ENCODE assay signal across 8 cellular contexts in the genomic region with DNA sequence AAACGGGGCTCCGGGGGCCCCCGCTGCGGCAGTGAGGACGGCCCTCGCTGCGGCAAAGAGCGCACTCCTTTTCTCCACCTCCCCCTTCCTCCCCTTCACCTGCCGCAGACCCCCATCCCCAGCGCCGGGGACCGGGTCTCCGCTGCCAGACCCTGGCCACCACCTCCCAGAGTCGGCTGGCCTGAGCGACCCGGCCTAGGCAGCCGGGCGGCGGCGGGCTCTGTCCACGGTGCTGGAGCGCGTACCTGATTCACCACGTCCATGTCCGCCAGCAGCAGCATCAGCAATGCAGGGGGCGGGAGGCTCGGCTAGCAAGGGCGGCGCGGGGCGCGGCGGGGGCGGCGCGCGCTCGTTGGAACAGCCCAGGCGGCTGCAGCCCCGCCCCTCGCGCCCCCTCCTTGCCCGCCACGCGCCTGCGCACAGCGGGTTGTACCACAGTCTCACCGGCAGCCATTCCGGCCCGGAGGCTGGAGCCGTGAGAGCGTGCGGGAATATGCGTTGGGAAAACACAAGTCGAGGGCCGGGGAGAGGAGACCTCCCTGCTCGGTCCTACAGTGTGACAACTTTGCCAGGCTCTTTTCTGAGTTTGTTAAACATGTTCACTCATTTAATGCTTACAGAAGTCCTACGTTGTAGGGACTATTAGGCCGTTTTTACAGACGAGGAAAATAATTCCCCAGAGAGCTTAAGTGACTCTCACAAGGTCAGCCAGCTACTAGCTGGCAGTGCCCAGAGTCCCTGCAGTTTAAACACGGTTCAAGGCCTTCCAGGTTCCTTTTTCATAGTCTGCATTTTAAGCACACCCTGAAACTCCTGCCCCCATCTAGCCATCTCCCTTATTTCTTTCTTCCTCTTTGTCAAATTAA. TPM values are rescaled to one million over a fixed set of nuclear protein-coding genes. Genes with fewer than 3 reads are reported as not detected.
DNase-seq lines count a peak whose midpoint lies in the region; ATAC-seq and TF ChIP-seq lines count a peak whose summit lies in the region.

A gene (minus strand): TSS at position 288 of the 866 bp plus-strand sequence. CDS start 7 bp downstream, at position 281.

- ATAC-seq in GM18907 (IDR thresholded peaks at IDR 0.05; ENCODE audit: unreplicated experiment), result peak; percentile 87
- peak; percentile 95 for ATAC-seq in HG03139 (IDR thresholded peaks at IDR 0.05; ENCODE audit: unreplicated experiment)
- peak; percentile 93 for ATAC-seq in left colon

- intact Hi-C loops in left colon (cut with DNase I, micrococcal nuclease), result no loop called here

- DNase-seq in AG09319 (ENCODE audit: extremely low read depth, low read depth), result peak; percentile 54
- DNase-seq in NCI-H226, result peak; percentile 66
- DNase-seq in activated CD4-positive, alpha-beta T cell treated with anti-CD3 and anti-CD28 coated beads for 24 hours (ENCODE audit: low read depth in 2 of 2), result peak; percentile 76 to 79
- DNase-seq in cerebellum (ENCODE audit: low spot score), result peak; percentile 88
- DNase-seq in left colon, result peak; percentile 87 to 89
- peak; percentile 82 to 84 for DNase-seq in stimulated activated CD4-positive, alpha-beta T cell treated with anti-CD3 and anti-CD28 coated beads, Interleukin-1b, Interleukin-23, amount 100 ng/mL, for 4 hours (ENCODE audit: low read depth in 2 of 2)

- no peak for TF ChIP-seq CTCF in AG09319 (IDR thresholded peaks at IDR 0.05; ENCODE audit: low read depth, low read length)

RNA-seq across cellular contexts. Expression of the gene that starts here (rescaled TPM):
- total RNA-seq in cerebellum, result 85.9 TPM
- total RNA-seq in left colon, result 1 to 10 TPM; 4.6 to 6.9 TPM

Comparison
In these comparisons a context has a peak if more than half of its experiments do, and no peak if none do; other contexts are left out.
1. Peak in every context shown above with its lines: DNase-seq and ATAC-seq.
2. RNA of the gene that starts here (total RNA-seq): 85.9 TPM in cerebellum (single experiment); 4.6 to 6.9 TPM in left colon; every median in the first group is over 10 times any median in the second.